8 cellular contexts compared by ENCODE assay signal in genomic region chr2:28566441-28567075, GRCh38.
DNase-seq lines count a peak whose midpoint lies in the region; ATAC-seq, FAIRE-seq and TF ChIP-seq lines count a peak whose summit lies in the region.

No MANE protein-coding gene starts in this region.

- TF ChIP-seq EP300 in HepG2 (IDR thresholded peaks at IDR 0.05; ENCODE audit: low read depth in 2 of 2, low read length in 2 of 2) (0 out of 4 replicates have a peak, but pooled peaks of 1 of the 2 experiments have one; percentile 53), HepG2 (CRISPR knock-in tag; IDR thresholded peaks at IDR 0.05; ENCODE audit: borderline replicate concordance) (no peak)

- in situ Hi-C loops in HepG2 (cut with HindIII; ENCODE audit: extremely low pct_ligation_motif_present, low pct_unique_long_range_greater_than_20kb): no loop called here

- peak overlapping the region in 10 of 11 experiments; percentile 36 to 82 (median 66); a peak in 20 of 22 replicates for H3K27ac ChIP-seq in BLaER1 treated with 17β-estradiol and CSF1 and Interleukin-3, amounts not matched to agents 10 nM and 100 nM
- no peak overlapping the region for H3K27ac ChIP-seq in HepG2 (ENCODE audit: extremely low read length, insufficient read depth, low read length)

- H3K79me2 ChIP-seq in HepG2 (ENCODE audit: insufficient read depth, low read length): no peaks in the 10 kb centered on the region

- H3K4me2 ChIP-seq in BLaER1 treated with 17β-estradiol and CSF1 and Interleukin-3, amounts not matched to agents 10 nM and 100 nM: peak overlapping the region; percentile 70 to 98 (median 88)
- peak overlapping the region; percentile 95 for H3K4me2 ChIP-seq in HepG2 (ENCODE audit: low read depth, low read length)

- 3% methylated on average over 39 of the region's 43 CpGs for WGBS in HepG2 (ENCODE audit: low lambda C conversion rate)

- peaks cover 0 to 17% (median 3%) of the 10 kb centered on the region in 11 experiments; a peak in 14 of 22 replicates for H3K9me3 ChIP-seq in BLaER1 treated with 17β-estradiol and CSF1 and Interleukin-3, amounts not matched to agents 10 nM and 100 nM (replicated peaks in 1 of 11)
- H3K9me3 ChIP-seq in HepG2 (ENCODE audit: low read length): no peaks in the 10 kb centered on the region

- no peak for TF ChIP-seq POLR2A in HepG2 (IDR thresholded peaks at IDR 0.05; ENCODE audit: insufficient read depth in 1 of 2, low read depth in 2 of 2, low read length in 2 of 2)

- ATAC-seq in GM19351 (IDR thresholded peaks at IDR 0.05; ENCODE audit: unreplicated experiment) (peak; percentile 94), HG03460 (IDR thresholded peaks at IDR 0.05; ENCODE audit: unreplicated experiment) (peak; percentile 97), HepG2 (peak; percentile 96)

- DNase-seq in NCI-H526 (lab: John Stamatoyannopoulos, UW) (peak; percentile 46 to 87), dedifferentiated amniotic fluid mesenchymal stem cell (ENCODE audit: extremely low spot score) (peak; percentile 83), HepG2 (ENCODE audit: low spot score) (peak; percentile 65)
- peak; percentile 86 to 91 for DNase-seq in activated CD4-positive, alpha-beta T cell treated with anti-CD3 and anti-CD28 coated beads, Interleukin-2, amount 50 U/mL, for 24 hours (ENCODE audit: low read depth in 1 of 2, low spot score in 1 of 2)
- peak; percentile 91 to 96 for DNase-seq in stimulated activated CD4-positive, alpha-beta T cell treated with anti-CD3 and anti-CD28 coated beads, Interleukin-2, amount 100 ng/mL, for 48 hours

- POLR2A ChIA-PET in HepG2 (lab: Yijun Ruan, JAX): interaction anchor here (0.8 to 1.0 kb wide), 3 partner anchors 40 to 185 kb away, joined by 3 read pairs; partner anchors contain the start of gene PPP1CB

- peaks cover 7 to 15% (median 9%) of the 10 kb centered on the region in 10 experiments; a peak in 18 of 20 replicates for H3K4me1 ChIP-seq in BLaER1 treated with 17β-estradiol and CSF1 and Interleukin-3, amounts not matched to agents 10 nM and 100 nM
- peaks cover 7% of the 10 kb centered on the region for H3K4me1 ChIP-seq in HepG2 (ENCODE audit: insufficient read depth, low read length)

- no peak for FAIRE-seq in HepG2 (lab: Jason Lieb, UNC)

- peak; percentile 96 for TF ChIP-seq RAD21 in HepG2 (CRISPR knock-in tag; IDR thresholded peaks at IDR 0.05)

- BruUV-seq in HepG2 (replicated peaks; lab: Mats Ljungman, UMichigan): no TSS peak

- no peaks in the 10 kb centered on the region for H4K20me1 ChIP-seq in BLaER1 treated with 17β-estradiol and CSF1 and Interleukin-3, amounts not matched to agents 10 nM and 100 nM
- H4K20me1 ChIP-seq in HepG2 (ENCODE audit: insufficient read depth, low read length): no peaks in the 10 kb centered on the region

- intact Hi-C loops in HepG2 (cut with micrococcal nuclease; ENCODE audit: unreplicated experiment): loop anchor here (1.0 to 10.0 kb wide), 3 partner anchors 56 to 862 kb away; no protein-coding TSS in a partner anchor

- TF ChIP-seq CTCF in HepG2 (CRISPR knock-in tag; IDR thresholded peaks at IDR 0.05): peak; percentile 96

- CTCF ChIA-PET in HepG2 (lab: Yijun Ruan, JAX; ENCODE audit: low intra/inter-chr PET ratio, low total read pairs): interaction anchor here (1.0 to 2.4 kb wide), 8 partner anchors 11 to 254 kb away, joined by 3 to 32 read pairs (median 4); partner anchors contain the start of gene PPP1CB

- peak overlapping the region; percentile 85 for H2AFZ ChIP-seq in HepG2 (ENCODE audit: low read length)

- H3K27me3 ChIP-seq in BLaER1 treated with 17β-estradiol and CSF1 and Interleukin-3, amounts not matched to agents 10 nM and 100 nM: no peaks in the 10 kb centered on the region
- H3K27me3 ChIP-seq in HepG2 (ENCODE audit: control insufficient read depth in 1 of 2, insufficient read depth in 2 of 2, low read length in 2 of 2): peaks cover 0 to 28% of the 10 kb centered on the region in 2 experiments; a peak in 4 of 5 replicates

- peak overlapping the region; percentile 51 to 73 (median 62) for H3K4me3 ChIP-seq in BLaER1 treated with 17β-estradiol and CSF1 and Interleukin-3, amounts not matched to agents 10 nM and 100 nM
- peak overlapping the region; percentile 54 to 77 (median 69) for H3K4me3 ChIP-seq in HepG2 (replicated peaks in 1 of 3; ENCODE audit: insufficient read depth in 1 of 3, low read depth in 2 of 3, low read length in 3 of 3)

- no peaks in the 10 kb centered on the region for H3K36me3 ChIP-seq in BLaER1 treated with 17β-estradiol and CSF1 and Interleukin-3, amounts not matched to agents 10 nM and 100 nM
- H3K36me3 ChIP-seq in HepG2 (replicated peaks in 1 of 2; ENCODE audit: control insufficient read depth in 1 of 2, insufficient read depth in 2 of 2, low read length in 2 of 2): no peaks in the 10 kb centered on the region

- peak overlapping the region; percentile 59 to 85 (median 77) for H3K9ac ChIP-seq in BLaER1 treated with 17β-estradiol and CSF1 and Interleukin-3, amounts not matched to agents 10 nM and 100 nM
- no peak overlapping the region for H3K9ac ChIP-seq in HepG2 (ENCODE audit: insufficient read depth, low read depth, low read length)

TF ChIP-seq in HepG2, 621 proteins besides CTCF, POLR2A, EP300 and RAD21 (continues in another document):
- TF ChIP-seq ZNF589 (CRISPR knock-in tag; conservative IDR thresholded peaks at IDR 0.05) (no peak), ZNF205 (CRISPR knock-in tag; IDR thresholded peaks at IDR 0.05) (peak; percentile 22; the same call in 1 of the 2 replicates), BCL6 (CRISPR knock-in tag; IDR thresholded peaks at IDR 0.05) (peak; percentile 50), TFDP1 (CRISPR knock-in tag; IDR thresholded peaks at IDR 0.05; ENCODE audit: borderline replicate concordance) (peak; percentile 53; the same call in 1 of the 2 replicates), DR1 (CRISPR knock-in tag; IDR thresholded peaks at IDR 0.05) (no peak), ZNF576 (CRISPR knock-in tag; IDR thresholded peaks at IDR 0.05) (no peak), MNT (IDR thresholded peaks at IDR 0.05) (no peak), ZKSCAN1 (IDR thresholded peaks at IDR 0.05; ENCODE audit: low read length) (no peak), MLLT10 (CRISPR knock-in tag; IDR thresholded peaks at IDR 0.05) (no peak), HIVEP1 (CRISPR knock-in tag; IDR thresholded peaks at IDR 0.05) (no peak), RARA (CRISPR knock-in tag; IDR thresholded peaks at IDR 0.05) (peak; percentile 27; the same call in 1 of the 2 replicates), RBM39 (IDR thresholded peaks at IDR 0.05; ENCODE audit: low read depth, low read length, poor library complexity, severe bottlenecking) (no peak), CHD2 (IDR thresholded peaks at IDR 0.05; ENCODE audit: low read depth, low read length) (no peak), ZNF639 (CRISPR knock-in tag; conservative IDR thresholded peaks at IDR 0.05) (peak; percentile 61; the same call in 1 of the 2 replicates), ZNF33B (CRISPR knock-in tag; IDR thresholded peaks at IDR 0.05) (no peak), LCORL (IDR thresholded peaks at IDR 0.05) (no peak), LCORL (CRISPR knock-in tag; IDR thresholded peaks at IDR 0.05) (no peak), GMEB1 (CRISPR knock-in tag; IDR thresholded peaks at IDR 0.05; ENCODE audit: borderline replicate concordance) (no peak)
